In the genomic region with DNA sequence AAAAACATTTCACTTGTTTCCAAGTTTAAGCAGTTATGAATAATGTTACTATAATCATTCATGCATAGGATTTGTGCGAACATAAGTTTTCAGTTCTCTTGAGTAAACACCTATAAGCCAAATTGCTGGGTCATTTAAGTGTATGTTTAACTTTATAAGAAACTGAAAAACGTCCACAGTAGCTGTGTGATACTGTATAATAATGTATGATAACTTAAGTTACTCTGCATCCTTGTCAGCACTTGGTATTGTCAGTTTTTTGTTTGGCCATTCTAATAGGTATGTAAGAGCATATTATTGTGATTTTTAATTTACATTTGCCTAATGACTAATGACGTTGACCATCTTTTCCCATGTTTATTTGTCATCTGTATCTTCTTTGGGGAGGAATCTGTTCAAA, we compare ENCODE assay signal across 24 cellular contexts. TPM values are rescaled to one million over a fixed set of nuclear protein-coding genes. Genes with fewer than 3 reads are reported as not detected.
A peak's percentile ranks its signal among the peaks of the same experiment; 100 is the strongest.
DNase-seq lines count a peak whose midpoint lies in the region; ATAC-seq, FAIRE-seq and TF ChIP-seq lines count a peak whose summit lies in the region.
"Had no signal": no experiment of that assay in that cellular context is flagged by ENCODE, and none has a peak within 500 bp of the region (broad histone marks: within the 10 kb centered on the region; RNA-seq: fewer than 3 reads in every experiment).

No MANE protein-coding gene starts in this region.

- H3K27ac ChIP-seq in A549 (no peak overlapping the region), HEK293 (ENCODE audit: extremely low read depth, low read depth, low read length) (no peak overlapping the region), endodermal cell (ENCODE audit: low read depth, low read length) (no peak overlapping the region), suprapubic skin (peak overlapping the region; percentile 68), gastroesophageal sphincter (no peak overlapping the region)
- H3K27ac ChIP-seq: BLaER1, C4-2B had no signal

- H3K36me3 ChIP-seq in HEK293 (ENCODE audit: control insufficient read depth in 2 of 2, insufficient read depth in 1 of 2, low read length in 2 of 2) = no peaks in the 10 kb centered on the region
- no peaks in the 10 kb centered on the region for H3K36me3 ChIP-seq in endodermal cell (ENCODE audit: control insufficient read depth, insufficient read depth, low read length)
- no peaks in the 10 kb centered on the region for H3K36me3 ChIP-seq in suprapubic skin
- H3K36me3 ChIP-seq in gastroesophageal sphincter = no peaks in the 10 kb centered on the region
- H3K36me3 ChIP-seq: BLaER1 had no signal

- TF ChIP-seq POLR2A in A549 (IDR thresholded peaks at IDR 0.05; ENCODE audit: low read length) = no peak
- TF ChIP-seq POLR2A in suprapubic skin (IDR thresholded peaks at IDR 0.05) = no peak
- no peak for TF ChIP-seq POLR2A in gastroesophageal sphincter (IDR thresholded peaks at IDR 0.05)

- peaks cover 15% of the 10 kb centered on the region for H3K36me3 Mint-ChIP-seq in endodermal cell (ENCODE audit: low read depth)
- H3K36me3 Mint-ChIP-seq: CD4-positive, CD25-positive, alpha-beta regulatory T cell; CD8-positive, alpha-beta T cell had no signal

- no peak overlapping the region for H3K4me3 Mint-ChIP-seq in endodermal cell
- H3K4me3 Mint-ChIP-seq: B cell; CD4-positive, CD25-positive, alpha-beta regulatory T cell; CD8-positive, alpha-beta T cell; GM23338; H9; HFFc6 had no signal

- no peak overlapping the region for H3K27ac Mint-ChIP-seq in endodermal cell
- H3K27ac Mint-ChIP-seq: B cell; CD4-positive, CD25-positive, alpha-beta regulatory T cell; CD8-positive, alpha-beta T cell; GM23338; HFFc6 had no signal

- CTCF ChIA-PET in A549 (lab: Yijun Ruan, JAX) (no interaction called here), HEK293 (lab: Yijun Ruan, JAX) (no interaction called here)

- no peak overlapping the region for H3K9ac ChIP-seq in endodermal cell (ENCODE audit: extremely low read depth, low read length, poor library complexity, severe bottlenecking)
- H3K9ac ChIP-seq: BLaER1 had no signal

- TF ChIP-seq EP300 in A549 (IDR thresholded peaks at IDR 0.05) = no peak
- TF ChIP-seq EP300 in suprapubic skin (IDR thresholded peaks at IDR 0.05) = no peak
- no peak for TF ChIP-seq EP300 in gastroesophageal sphincter (IDR thresholded peaks at IDR 0.05)

- H3K27me3 ChIP-seq in endodermal cell (ENCODE audit: control insufficient read depth, insufficient read depth, low read length, poor library complexity, severe bottlenecking) = no peaks in the 10 kb centered on the region
- no peaks in the 10 kb centered on the region for H3K27me3 ChIP-seq in suprapubic skin
- no peaks in the 10 kb centered on the region for H3K27me3 ChIP-seq in gastroesophageal sphincter
- H3K27me3 ChIP-seq: BLaER1 had no signal

- no peak for TF ChIP-seq CTCF in A549 (IDR thresholded peaks at IDR 0.05)
- no peak for TF ChIP-seq CTCF in HEK293 (tag by site-specific recombination; IDR thresholded peaks at IDR 0.05)
- no peak for TF ChIP-seq CTCF in endodermal cell (conservative IDR thresholded peaks at IDR 0.05)
- no peak for TF ChIP-seq CTCF in suprapubic skin (IDR thresholded peaks at IDR 0.05)
- TF ChIP-seq CTCF in gastroesophageal sphincter (IDR thresholded peaks at IDR 0.05) = no peak

- FAIRE-seq in A549 (lab: Jason Lieb, UNC) = no peak
- FAIRE-seq: GM12878, GM19239 had no signal

- ATAC-seq in A549 = no peak
- no peak for ATAC-seq in gastroesophageal sphincter
- ATAC-seq in GM21381 (IDR thresholded peaks at IDR 0.05; ENCODE audit: unreplicated experiment) = no peak
- ATAC-seq: CD8-positive, alpha-beta T cell; GM12878; GM23338; HCT116 had no signal

- H3K4me1 ChIP-seq in A549 = no peaks in the 10 kb centered on the region
- no peaks in the 10 kb centered on the region for H3K4me1 ChIP-seq in HEK293 (ENCODE audit: control insufficient read depth, insufficient read depth, low read length)
- H3K4me1 ChIP-seq in endodermal cell (ENCODE audit: control insufficient read depth, insufficient read depth, low read length) = peaks cover 5% of the 10 kb centered on the region
- no peaks in the 10 kb centered on the region for H3K4me1 ChIP-seq in suprapubic skin
- H3K4me1 ChIP-seq in gastroesophageal sphincter = no peaks in the 10 kb centered on the region
- H3K4me1 ChIP-seq: BLaER1 had no signal

- H3K4me1 Mint-ChIP-seq in endodermal cell = peaks cover 15% of the 10 kb centered on the region
- H3K4me1 Mint-ChIP-seq: B cell; CD4-positive, CD25-positive, alpha-beta regulatory T cell had no signal

- no peaks in the 10 kb centered on the region for H3K27me3 Mint-ChIP-seq in endodermal cell (ENCODE audit: insufficient read depth)
- H3K27me3 Mint-ChIP-seq: B cell had no signal

- WGBS in A549 (ENCODE audit: missing lambda C conversion rate) = 41% methylated on average over 3 of the region's 3 CpGs
- 83 to 95% methylated on average over 2 to 3 of the region's 3 CpGs for WGBS in endodermal cell (ENCODE audit: insufficient coverage in 1 of 2, insufficient read length in 1 of 2), 2 experiments
- 89% methylated on average over 3 of the region's 3 CpGs for WGBS in suprapubic skin
- WGBS in gastroesophageal sphincter (ENCODE audit: low coverage in 1 of 2), 2 donors = 86% methylated on average over 2 to 3 of the region's 3 CpGs

- H3K4me2 ChIP-seq in A549 = no peak overlapping the region
- H3K4me2 ChIP-seq: BLaER1, GM23338 had no signal

- POLR2A ChIA-PET in A549 (lab: Yijun Ruan, JAX) (no interaction called here), HEK293 (lab: Yijun Ruan, JAX) (no interaction called here)

- DNase-seq in A549 (ENCODE audit: low read depth in 1 of 2, low spot score in 1 of 2) (no peak), endodermal cell (no peak), suprapubic skin (ENCODE audit: low spot score in 2 of 2) (no peak), posterior cingulate gyrus (no peak)
- DNase-seq: 8988T; Caco-2; CD4-positive, CD25-positive, alpha-beta regulatory T cell; CD8-positive, alpha-beta T cell; DMS 273 treated with DMSO at 0.1 percent for 48 hours; DMS79; EL; GDM1; H9; HFFc6 had no signal

- H3K9me3 Mint-ChIP-seq in endodermal cell = peaks cover 60% of the 10 kb centered on the region
- H3K9me3 Mint-ChIP-seq: CD8-positive, alpha-beta T cell; HFFc6 had no signal

- intact Hi-C loops in posterior cingulate gyrus (cut with DNase I) = no loop called here

- H3K9me3 ChIP-seq in A549 (no peaks in the 10 kb centered on the region), HEK293 (ENCODE audit: control insufficient read depth, insufficient read depth, low read depth, low read length) (no peaks in the 10 kb centered on the region), endodermal cell (ENCODE audit: control insufficient read depth, low read length) (peaks cover 52% of the 10 kb centered on the region), suprapubic skin (peaks cover 4% of the 10 kb centered on the region), gastroesophageal sphincter (no peaks in the 10 kb centered on the region)
- H3K9me3 ChIP-seq: BLaER1, Caco-2 had no signal

- no peak for TF ChIP-seq RAD21 in A549 (conservative IDR thresholded peaks at IDR 0.05 in 1 of 2, IDR thresholded peaks at IDR 0.05 in 1 of 2)

- H3K4me3 ChIP-seq in A549 (no peak overlapping the region), HEK293 (ENCODE audit: low read depth, low read length) (no peak overlapping the region), endodermal cell (ENCODE audit: low read length) (peak overlapping the region; percentile 55), suprapubic skin (no peak overlapping the region), gastroesophageal sphincter (no peak overlapping the region)
- H3K4me3 ChIP-seq: BLaER1, GM12878, GM23338 had no signal

TF ChIP-seq in A549, 52 proteins besides CTCF, POLR2A, EP300 and RAD21:
- peak; percentile 50 for TF ChIP-seq ZFP36 (IDR thresholded peaks at IDR 0.05; ENCODE audit: borderline replicate concordance, partially characterized antibody)
- TF ChIP-seq, protein P1, sequence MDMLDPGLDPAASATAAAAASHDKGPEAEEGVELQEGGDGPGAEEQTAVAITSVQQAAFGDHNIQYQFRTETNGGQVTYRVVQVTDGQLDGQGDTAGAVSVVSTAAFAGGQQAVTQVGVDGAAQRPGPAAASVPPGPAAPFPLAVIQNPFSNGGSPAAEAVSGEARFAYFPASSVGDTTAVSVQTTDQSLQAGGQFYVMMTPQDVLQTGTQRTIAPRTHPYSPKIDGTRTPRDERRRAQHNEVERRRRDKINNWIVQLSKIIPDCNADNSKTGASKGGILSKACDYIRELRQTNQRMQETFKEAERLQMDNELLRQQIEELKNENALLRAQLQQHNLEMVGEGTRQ (IDR thresholded peaks at IDR 0.05) = no peak
TF ChIP-seq in A549: peak in this region for 1.

TF ChIP-seq in HEK293, 187 proteins besides CTCF, POLR2A, EP300 and RAD21:
- TF ChIP-seq ZBTB1 (tag by site-specific recombination; IDR thresholded peaks at IDR 0.05) = no peak
- TF ChIP-seq, protein P2, sequence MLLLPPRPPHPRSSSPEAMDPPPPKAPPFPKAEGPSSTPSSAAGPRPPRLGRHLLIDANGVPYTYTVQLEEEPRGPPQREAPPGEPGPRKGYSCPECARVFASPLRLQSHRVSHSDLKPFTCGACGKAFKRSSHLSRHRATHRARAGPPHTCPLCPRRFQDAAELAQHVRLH (tag by site-specific recombination; IDR thresholded peaks at IDR 0.05) = peak; percentile 16; the same call in 1 of the 2 replicates

RNA-seq across cellular contexts. Expression of a gene that starts 14.4 kb away (rescaled TPM):
- polyA plus RNA-seq in A549 (2011; rRNA removed) = 14.7 and 15.1 TPM in 2 replicates
- polyA plus RNA-seq in A549 (2012; cell fraction: cytosol; rRNA removed) = 4.1 and 4.6 TPM in 2 replicates
- 3.2 and 5.0 TPM in 2 replicates for polyA plus RNA-seq in A549 (2012; cell fraction: nucleus; rRNA removed)
- 9.2 to 9.7 TPM (median 9.6 TPM) in 3 replicates for polyA plus RNA-seq in A549 (2017; fragmentation: RNase III; extraction: RNeasy Plus Mini Kit Qiagen cat#74134 plus additional on column Dnase treatment)
- 2.6 and 4.3 TPM in 2 replicates for polyA minus RNA-seq in A549 (2011; rRNA and poly(A)+ RNA removed)
- 10 to 100 TPM; 41.2 to 47.0 TPM for total RNA-seq in endodermal cell
- 28.2 TPM for polyA plus RNA-seq in endodermal cell (2013, experiment 1 of 2)
- 29.4 TPM for polyA plus RNA-seq in endodermal cell (2013, experiment 2 of 2)
- 10 to 100 TPM; 14.3 to 23.5 (median 17.2) TPM for total RNA-seq in suprapubic skin
- total RNA-seq in gastroesophageal sphincter = 10 to 100 TPM; 17.1 to 37.8 (median 23.2) TPM
